15 cellular contexts compared by ENCODE assay signal in genomic region chr19:19477705-19478383, GRCh38. TPM values are rescaled to one million over a fixed set of nuclear protein-coding genes. Genes with fewer than 3 reads are reported as not detected.
DNase-seq lines count a peak whose midpoint lies in the region; ATAC-seq and TF ChIP-seq lines count a peak whose summit lies in the region.
"Had no signal": no experiment of that assay in that cellular context is flagged by ENCODE, and none has a peak within 500 bp of the region (broad histone marks: within the 10 kb centered on the region; RNA-seq: fewer than 3 reads in every experiment).

No MANE protein-coding gene starts in this region.

- TF ChIP-seq CTCF in right atrium auricular region (IDR thresholded peaks at IDR 0.05), result no peak
- no peak for TF ChIP-seq CTCF in chondrocyte (IDR thresholded peaks at IDR 0.05)
- TF ChIP-seq CTCF in omental fat pad (IDR thresholded peaks at IDR 0.05), result no peak

- no peak overlapping the region for H3K4me3 ChIP-seq in right atrium auricular region
- no peak overlapping the region for H3K4me3 ChIP-seq in naive thymus-derived CD4-positive, alpha-beta T cell (ENCODE audit: low read length)
- H3K4me3 ChIP-seq: psoas muscle, tibial nerve had no signal

- no peaks in the 10 kb centered on the region for H3K9me3 Mint-ChIP-seq in chondrocyte (ENCODE audit: low read depth)
- no peaks in the 10 kb centered on the region for H3K9me3 Mint-ChIP-seq in naive thymus-derived CD4-positive, alpha-beta T cell

- H3K4me3 Mint-ChIP-seq in chondrocyte (ENCODE audit: unreplicated experiment), result no peak overlapping the region
- H3K4me3 Mint-ChIP-seq in naive thymus-derived CD4-positive, alpha-beta T cell, result peak overlapping the region in 2 of 10 donors; percentile 16 to 37

- H3K27me3 Mint-ChIP-seq in chondrocyte (ENCODE audit: low read depth), result no peaks in the 10 kb centered on the region
- no peaks in the 10 kb centered on the region for H3K27me3 Mint-ChIP-seq in naive thymus-derived CD4-positive, alpha-beta T cell

- POLR2A ChIA-PET in naive thymus-derived CD4-positive, alpha-beta T cell (lab: Charles Lee), result no interaction called here
- POLR2A ChIA-PET in HEK293T (lab: Yijun Ruan, JAX), result no interaction called here

- no peaks in the 10 kb centered on the region for H3K36me3 ChIP-seq in right atrium auricular region
- peaks cover 0 to 42% (median 0%) of the 10 kb centered on the region in 3 experiments for H3K36me3 ChIP-seq in naive thymus-derived CD4-positive, alpha-beta T cell (ENCODE audit: control insufficient read depth in 2 of 3, insufficient read depth in 3 of 3, low read length in 3 of 3)

- intact Hi-C loops in left ventricle myocardium superior (cut with micrococcal nuclease), result no loop called here
- intact Hi-C loops in naive thymus-derived CD4-positive, alpha-beta T cell (cut with micrococcal nuclease), result loop anchor here in 1 of 2 donors (5.0 kb wide), 1 partner anchor 41 kb away; no protein-coding TSS in a partner anchor

- H3K27ac ChIP-seq in right atrium auricular region, result no peak overlapping the region
- no peak overlapping the region for H3K27ac ChIP-seq in naive thymus-derived CD4-positive, alpha-beta T cell (ENCODE audit: low read depth, low read length)
- H3K27ac ChIP-seq: psoas muscle, tibial nerve, WERI-Rb-1 had no signal

- peak overlapping the region; percentile 79 for H3K27ac Mint-ChIP-seq in chondrocyte (ENCODE audit: unreplicated experiment)
- H3K27ac Mint-ChIP-seq in naive thymus-derived CD4-positive, alpha-beta T cell, result peak overlapping the region; percentile 46 to 85 (median 80)

- no peaks in the 10 kb centered on the region for H3K9me3 ChIP-seq in right atrium auricular region
- no peaks in the 10 kb centered on the region for H3K9me3 ChIP-seq in naive thymus-derived CD4-positive, alpha-beta T cell (ENCODE audit: control insufficient read depth in 2 of 3, low read length in 3 of 3)
- H3K9me3 ChIP-seq: BE2C, psoas muscle, SK-N-SH, tibial nerve had no signal

- H3K27me3 ChIP-seq in right atrium auricular region, result no peaks in the 10 kb centered on the region
- H3K27me3 ChIP-seq in naive thymus-derived CD4-positive, alpha-beta T cell (ENCODE audit: control insufficient read depth in 2 of 2, insufficient read depth in 2 of 2, low read length in 2 of 2), result no peaks in the 10 kb centered on the region
- H3K27me3 ChIP-seq: BE2C, tibial nerve had no signal

- peak; percentile 21 for DNase-seq in left ventricle myocardium superior
- no peak for DNase-seq in right atrium auricular region (ENCODE audit: low spot score)
- DNase-seq in chondrocyte (ENCODE audit: low spot score), result no peak
- no peak for DNase-seq in naive thymus-derived CD4-positive, alpha-beta T cell
- no peak for DNase-seq in DMS153 treated with DMSO at 0.1 percent for 48 hours (lab: John Stamatoyannopoulos, UW; ENCODE audit: unreplicated experiment)
- no peak for DNase-seq in middle frontal gyrus (ENCODE audit: extremely low spot score, low spot score)
- no peak for DNase-seq in omental fat pad (ENCODE audit: low spot score)
- DNase-seq in HEK293T (ENCODE audit: extremely low spot score), result no peak
- DNase-seq: BE2C; mammary epithelial cell; SK-N-SH; stimulated activated CD4-positive, alpha-beta T cell treated with anti-CD3 and anti-CD28 coated beads, Interleukin-15, amount 100 ng/mL, for 24 hours; WERI-Rb-1 had no signal

- H3K4me1 Mint-ChIP-seq in chondrocyte (ENCODE audit: low read depth), result peaks cover 20% of the 10 kb centered on the region
- H3K4me1 Mint-ChIP-seq in naive thymus-derived CD4-positive, alpha-beta T cell, result peaks cover 45 to 89% (median 82%) of the 10 kb centered on the region in 7 donors

- H3K36me3 Mint-ChIP-seq in chondrocyte (ENCODE audit: low read depth), result no peaks in the 10 kb centered on the region
- H3K36me3 Mint-ChIP-seq in naive thymus-derived CD4-positive, alpha-beta T cell, result peaks cover 0 to 23% (median 7%) of the 10 kb centered on the region in 5 donors

- peaks cover 0 to 10% of the 10 kb centered on the region in 2 donors for H3K4me1 ChIP-seq in right atrium auricular region
- H3K4me1 ChIP-seq in naive thymus-derived CD4-positive, alpha-beta T cell (ENCODE audit: control insufficient read depth in 2 of 2, insufficient read depth in 2 of 2, low read length in 2 of 2), result peaks cover 23 to 24% of the 10 kb centered on the region in 2 donors
- H3K4me1 ChIP-seq: BE2C had no signal

- CTCF ChIA-PET in naive thymus-derived CD4-positive, alpha-beta T cell (lab: Charles Lee), result interaction anchor here (2.1 kb wide), 1 partner anchor 72 kb away, joined by 5 read pairs; the partner anchor contains the start of gene GATAD2A
- CTCF ChIA-PET in HEK293T (lab: Yijun Ruan, JAX), result interaction anchor here (0.7 kb wide), 1 partner anchor 155 kb away, joined by 3 read pairs; no protein-coding TSS in a partner anchor

- ATAC-seq in left ventricle myocardium superior (no peak), omental fat pad (ENCODE audit: low FRiP score) (no peak)
- ATAC-seq in naive thymus-derived CD4-positive, alpha-beta T cell, result no peak
- ATAC-seq: psoas muscle had no signal

TF ChIP-seq in HEK293T, 16 proteins besides CTCF, POLR2A, EP300 and RAD21:
- no peak for TF ChIP-seq PKNOX1 (IDR thresholded peaks at IDR 0.05)
- TF ChIP-seq BHLHE40 (IDR thresholded peaks at IDR 0.05; ENCODE audit: borderline replicate concordance), result no peak
- TF ChIP-seq FOXK2 (IDR thresholded peaks at IDR 0.05), result no peak
- TF ChIP-seq ARNT (IDR thresholded peaks at IDR 0.05), result no peak
- TF ChIP-seq SP1 (IDR thresholded peaks at IDR 0.05), result no peak
- no peak for TF ChIP-seq ZNF384 (IDR thresholded peaks at IDR 0.05)
- no peak for TF ChIP-seq CTBP1 (IDR thresholded peaks at IDR 0.05; ENCODE audit: borderline replicate concordance)

RNA-seq across cellular contexts. Expression of gene TSSK6, which starts 37.5 kb away (rescaled TPM):
- total RNA-seq in left ventricle myocardium superior (0.67 TPM), right atrium auricular region (1 to 10 TPM; 1.2 to 1.3 TPM), chondrocyte (1.3 to 1.8 TPM (median 1.4 TPM) in 3 replicates), omental fat pad (1 to 10 TPM in 2 of 4 donors, under 1 TPM in 1, not detected in 1; 0.75 to 3.6 (median 1.3) TPM)
- 10 to 100 TPM in 1 of 5 experiments, 1 to 10 TPM in 4; 3.3 to 11.3 (median 5.2) TPM for total RNA-seq in naive thymus-derived CD4-positive, alpha-beta T cell
- polyA plus RNA-seq in naive thymus-derived CD4-positive, alpha-beta T cell, result 1 to 10 TPM; 1.4 to 4.2 TPM

RNA-seq across cellular contexts. Expression of gene NDUFA13, which starts 38.2 kb away (rescaled TPM):
- total RNA-seq in left ventricle myocardium superior (1,297 TPM), right atrium auricular region (100 to 1,000 TPM in 1 of 2 donors, 10 to 100 TPM in 1; 59.3 to 198 TPM), chondrocyte (313 to 316 TPM (median 313 TPM) in 3 replicates), omental fat pad (10 to 100 TPM; 57.4 to 97.2 (median 63.9) TPM)
- total RNA-seq in naive thymus-derived CD4-positive, alpha-beta T cell, result 100 to 1,000 TPM; 172 to 362 (median 176) TPM
- polyA plus RNA-seq in naive thymus-derived CD4-positive, alpha-beta T cell, result 100 to 1,000 TPM; 363 to 380 TPM

RNA-seq across cellular contexts. Expression of gene YJEFN3, which starts 50.9 kb away (rescaled TPM):
- total RNA-seq in left ventricle myocardium superior, result 9.4 TPM
- total RNA-seq in right atrium auricular region, result 1 to 10 TPM in 1 of 2 donors, under 1 TPM in 1; 0.85 to 1.5 TPM
- total RNA-seq in chondrocyte, result 3.6 to 5.3 TPM (median 4.0 TPM) in 3 replicates
- total RNA-seq in naive thymus-derived CD4-positive, alpha-beta T cell, result 10 to 100 TPM in 3 of 5 experiments, 1 to 10 TPM in 2; 3.3 to 18.2 (median 12.7) TPM
- under 1 TPM in 1 of 2 donors, not detected in 1; 0.68 TPM for polyA plus RNA-seq in naive thymus-derived CD4-positive, alpha-beta T cell
- 1 to 10 TPM in 1 of 4 donors, under 1 TPM in 3; 0.75 to 1.1 (median 0.90) TPM for total RNA-seq in omental fat pad
